9 cellular contexts compared by ENCODE assay signal in the genomic region with DNA sequence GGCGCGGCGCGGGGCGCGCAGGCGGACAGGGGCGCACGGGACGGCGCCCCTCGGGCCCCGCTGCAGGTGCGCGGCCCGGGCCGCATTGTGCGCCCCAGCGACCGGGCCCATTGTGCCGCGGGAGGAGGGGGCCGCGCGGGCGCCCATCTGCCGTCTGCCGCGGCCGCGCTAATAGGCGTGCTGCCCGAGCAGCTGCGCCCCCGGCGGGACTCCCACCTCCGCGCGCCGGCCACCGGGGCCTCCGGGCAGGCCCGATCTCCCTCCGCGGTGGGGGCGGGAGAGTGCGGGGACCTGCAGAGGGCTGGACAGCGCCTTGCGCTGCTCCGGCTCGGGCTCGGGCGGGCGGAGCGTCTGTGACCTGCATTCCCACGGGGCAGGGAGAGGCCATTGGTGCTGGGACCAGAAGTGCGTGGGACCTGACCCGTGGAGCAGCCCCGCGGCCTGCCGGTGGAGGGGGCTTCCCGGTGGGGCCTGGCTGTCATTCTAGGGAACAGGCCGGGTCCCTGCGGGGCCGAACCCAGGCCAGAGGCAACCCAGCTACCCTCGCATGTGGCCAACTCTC. TPM values are rescaled to one million over a fixed set of nuclear protein-coding genes. Genes with fewer than 3 reads are reported as not detected.
A peak's percentile ranks its signal among the peaks of the same experiment; 100 is the strongest.
DNase-seq lines count a peak whose midpoint lies in the region; ATAC-seq and TF ChIP-seq lines count a peak whose summit lies in the region.
"Had no signal": no experiment of that assay in that cellular context is flagged by ENCODE, and none has a peak within 500 bp of the region (broad histone marks: within the 10 kb centered on the region; RNA-seq: fewer than 3 reads in every experiment).

No MANE protein-coding gene starts in this region.

- no peak for TF ChIP-seq EP300 in tibial nerve (IDR thresholded peaks at IDR 0.05)

- H3K9me3 Mint-ChIP-seq in natural killer cell treated with Interleukin-12 subunit alpha and Interleukin-12 subunit beta and Interleukin-15 and Interleukin-18, amount 100 ng/mL, for 72 hours, result no peaks in the 10 kb centered on the region
- H3K9me3 Mint-ChIP-seq in natural killer cell (no peaks in the 10 kb centered on the region), chondrocyte (ENCODE audit: low read depth) (no peaks in the 10 kb centered on the region)
- H3K9me3 Mint-ChIP-seq in activated naive CD4-positive, alpha-beta T cell treated with anti-CD3 and anti-CD28 coated beads, Interleukin-2, amount 50 U/mL, for 72 hours, result no peaks in the 10 kb centered on the region
- H3K9me3 Mint-ChIP-seq: memory B cell had no signal

- peaks cover 0 to 24% (median 11%) of the 10 kb centered on the region in 4 donors for H3K4me1 ChIP-seq in tibial nerve

- no peak for TF ChIP-seq POLR2A in tibial nerve (IDR thresholded peaks at IDR 0.05)

- ATAC-seq in natural killer cell treated with Interleukin-12 subunit alpha and Interleukin-12 subunit beta and Interleukin-15 and Interleukin-18, amount 100 ng/mL, for 72 hours, result no peak
- ATAC-seq in natural killer cell (no peak), HG02798 (IDR thresholded peaks at IDR 0.05; ENCODE audit: poor library complexity, unreplicated experiment) (no peak)
- no peak for ATAC-seq in activated naive CD4-positive, alpha-beta T cell treated with anti-CD3 and anti-CD28 coated beads, Interleukin-2, amount 50 U/mL, for 72 hours

- no peak overlapping the region for H3K27ac Mint-ChIP-seq in natural killer cell treated with Interleukin-12 subunit alpha and Interleukin-12 subunit beta and Interleukin-15 and Interleukin-18, amount 100 ng/mL, for 72 hours
- H3K27ac Mint-ChIP-seq in natural killer cell, result no peak overlapping the region
- H3K27ac Mint-ChIP-seq in chondrocyte (ENCODE audit: unreplicated experiment), result no peak overlapping the region
- H3K27ac Mint-ChIP-seq in activated naive CD4-positive, alpha-beta T cell treated with anti-CD3 and anti-CD28 coated beads, Interleukin-2, amount 50 U/mL, for 72 hours, result no peak overlapping the region
- H3K27ac Mint-ChIP-seq: memory B cell had no signal

- intact Hi-C loops in natural killer cell (cut with micrococcal nuclease), result no loop called here

- peaks cover 0 to 39% of the 10 kb centered on the region in 2 donors for H3K27me3 ChIP-seq in tibial nerve

- H3K9me3 ChIP-seq in tibial nerve, result no peaks in the 10 kb centered on the region

- peak overlapping the region; percentile 8 to 61 (median 22) for H3K4me3 ChIP-seq in tibial nerve

- TF ChIP-seq CTCF in natural killer cell (IDR thresholded peaks at IDR 0.05) (no peak), chondrocyte (IDR thresholded peaks at IDR 0.05) (no peak), tibial nerve (IDR thresholded peaks at IDR 0.05) (no peak)

- H3K27ac ChIP-seq in tibial nerve, result peak overlapping the region; percentile 19 to 86 (median 54)

- H3K36me3 Mint-ChIP-seq in natural killer cell treated with Interleukin-12 subunit alpha and Interleukin-12 subunit beta and Interleukin-15 and Interleukin-18, amount 100 ng/mL, for 72 hours, result no peaks in the 10 kb centered on the region
- H3K36me3 Mint-ChIP-seq in natural killer cell, result no peaks in the 10 kb centered on the region
- no peaks in the 10 kb centered on the region for H3K36me3 Mint-ChIP-seq in chondrocyte (ENCODE audit: low read depth)
- no peaks in the 10 kb centered on the region for H3K36me3 Mint-ChIP-seq in activated naive CD4-positive, alpha-beta T cell treated with anti-CD3 and anti-CD28 coated beads, Interleukin-2, amount 50 U/mL, for 72 hours
- H3K36me3 Mint-ChIP-seq: memory B cell had no signal

- peak overlapping the region; percentile 15 for H3K4me3 Mint-ChIP-seq in natural killer cell treated with Interleukin-12 subunit alpha and Interleukin-12 subunit beta and Interleukin-15 and Interleukin-18, amount 100 ng/mL, for 72 hours
- no peak overlapping the region for H3K4me3 Mint-ChIP-seq in natural killer cell
- peak overlapping the region; percentile 46 for H3K4me3 Mint-ChIP-seq in chondrocyte (ENCODE audit: unreplicated experiment)

- no peaks in the 10 kb centered on the region for H3K4me1 Mint-ChIP-seq in natural killer cell treated with Interleukin-12 subunit alpha and Interleukin-12 subunit beta and Interleukin-15 and Interleukin-18, amount 100 ng/mL, for 72 hours (ENCODE audit: low read depth in 2 of 2)
- H3K4me1 Mint-ChIP-seq in natural killer cell (peaks cover 0 to 14% of the 10 kb centered on the region in 2 donors), chondrocyte (ENCODE audit: low read depth) (peaks cover 3% of the 10 kb centered on the region)

- no peak for DNase-seq in natural killer cell treated with Interleukin-12 subunit alpha and Interleukin-12 subunit beta and Interleukin-15 and Interleukin-18, amount 100 ng/mL, for 72 hours (ENCODE audit: low spot score)
- DNase-seq in natural killer cell (no peak), chondrocyte (ENCODE audit: low spot score) (no peak), lung microvascular endothelial cell (ENCODE audit: low read depth in 2 of 2) (peak; percentile 14 to 15), tibial nerve (ENCODE audit: low spot score in 2 of 2) (no peak), SW480 (ENCODE audit: low spot score) (no peak)
- no peak for DNase-seq in activated naive CD4-positive, alpha-beta T cell treated with anti-CD3 and anti-CD28 coated beads, Interleukin-2, amount 50 U/mL, for 72 hours (ENCODE audit: low spot score in 2 of 2)

- 3 to 5% methylated on average over 11 to 12 of the region's 66 CpGs for WGBS in tibial nerve, 2 donors

- H3K27me3 Mint-ChIP-seq in natural killer cell treated with Interleukin-12 subunit alpha and Interleukin-12 subunit beta and Interleukin-15 and Interleukin-18, amount 100 ng/mL, for 72 hours, result peaks cover 16 to 18% of the 10 kb centered on the region in 2 donors
- peaks cover 11 to 32% of the 10 kb centered on the region in 2 donors for H3K27me3 Mint-ChIP-seq in natural killer cell (ENCODE audit: low read depth in 2 of 2)
- no peaks in the 10 kb centered on the region for H3K27me3 Mint-ChIP-seq in chondrocyte (ENCODE audit: low read depth)

- no peaks in the 10 kb centered on the region for H3K36me3 ChIP-seq in tibial nerve

RNA-seq across cellular contexts. Expression of gene BRSK2, which starts 0.9 kb away (rescaled TPM):
- under 1 TPM; 0.17 to 0.33 TPM for total RNA-seq in natural killer cell treated with Interleukin-12 subunit alpha and Interleukin-12 subunit beta and Interleukin-15 and Interleukin-18, amount 100 ng/mL, for 72 hours
- under 1 TPM in 2 of 3 donors, not detected in 1; 0.11 to 0.14 TPM for total RNA-seq in natural killer cell
- 1.8 to 6.9 TPM (median 6.0 TPM) in 3 replicates for total RNA-seq in chondrocyte
- total RNA-seq in lung microvascular endothelial cell, result 0.22 and 0.40 TPM in 2 replicates
- total RNA-seq in tibial nerve, result 1 to 10 TPM; 2.4 to 7.8 (median 4.6) TPM
- total RNA-seq in activated naive CD4-positive, alpha-beta T cell treated with anti-CD3 and anti-CD28 coated beads, Interleukin-2, amount 50 U/mL, for 72 hours, result 1 to 10 TPM in 1 of 2 donors, under 1 TPM in 1; 0.45 to 1.3 TPM

Comparison
In these comparisons a context has a peak if more than half of its experiments do, and no peak if none do; other contexts are left out.
1. DNase-seq: peak in lung microvascular endothelial cell (2 of 2); none in natural killer cell treated with Interleukin-12 subunit alpha and Interleukin-12 subunit beta and Interleukin-15 and Interleukin-18, amount 100 ng/mL, for 72 hours (single experiment), natural killer cell (single experiment), chondrocyte (single experiment), tibial nerve (0 of 2), activated naive CD4-positive, alpha-beta T cell treated with anti-CD3 and anti-CD28 coated beads, Interleukin-2, amount 50 U/mL, for 72 hours (0 of 2) and SW480 (single experiment).